In genomic region chr2:11945139-11946126, GRCh38 we compare ENCODE assay signal across 9 cellular contexts.
DNase-seq lines count a peak whose midpoint lies in the region; ATAC-seq and TF ChIP-seq lines count a peak whose summit lies in the region.
"Had no signal": no experiment of that assay in that cellular context is flagged by ENCODE, and none has a peak within 500 bp of the region (broad histone marks: within the 10 kb centered on the region; RNA-seq: fewer than 3 reads in every experiment).

No MANE protein-coding gene starts in this region.

- H3K36me3 ChIP-seq in DND-41 (ENCODE audit: insufficient read depth, low read length) (no peaks in the 10 kb centered on the region), testis (ENCODE audit: low read depth, missing control alignments) (no peaks in the 10 kb centered on the region), esophagus squamous epithelium (no peaks in the 10 kb centered on the region)
- H3K36me3 ChIP-seq: cardiac muscle cell had no signal

- peaks cover 19% of the 10 kb centered on the region for H3K4me1 Mint-ChIP-seq in activated naive CD4-positive, alpha-beta T cell treated with anti-CD3 and anti-CD28 coated beads, Interleukin-2, amount 10 ng/mL, durations not matched to agents 7 days and 5 days

- H3K9me3 Mint-ChIP-seq in activated naive CD4-positive, alpha-beta T cell treated with anti-CD3 and anti-CD28 coated beads, Interleukin-2, amount 10 ng/mL, durations not matched to agents 7 days and 5 days: peaks cover 1% of the 10 kb centered on the region

- H3K27me3 Mint-ChIP-seq in activated naive CD4-positive, alpha-beta T cell treated with anti-CD3 and anti-CD28 coated beads, Interleukin-2, amount 10 ng/mL, durations not matched to agents 7 days and 5 days: peaks cover 10% of the 10 kb centered on the region

- intact Hi-C loops in testis (cut with DNase I; ENCODE audit: low total_unique reads) (no loop called here), esophagus squamous epithelium (cut with DNase I) (no loop called here)

- H3K27ac Mint-ChIP-seq in activated naive CD4-positive, alpha-beta T cell treated with anti-CD3 and anti-CD28 coated beads, Interleukin-2, amount 10 ng/mL, durations not matched to agents 7 days and 5 days: peak overlapping the region; percentile 93

- TF ChIP-seq POLR2A in testis (IDR thresholded peaks at IDR 0.05) (no peak), esophagus squamous epithelium (IDR thresholded peaks at IDR 0.05) (no peak)

- peak; percentile 62; the same call in 2 of the 3 replicates for ATAC-seq in DND-41 (ENCODE audit: insufficient read depth, low read depth)
- peak; percentile 91 for ATAC-seq in GM19455 (IDR thresholded peaks at IDR 0.05; ENCODE audit: unreplicated experiment)
- ATAC-seq in HG03342 (IDR thresholded peaks at IDR 0.05; ENCODE audit: unreplicated experiment): peak; percentile 96

- H2AFZ ChIP-seq in DND-41 (ENCODE audit: low read depth, low read length): 0 out of 2 replicates have a peak overlapping the region, but pooled peaks have one; percentile 1

- no peak overlapping the region for H3K4me3 ChIP-seq in DND-41 (ENCODE audit: low read depth in 1 of 2, low read length in 2 of 2)
- no peak overlapping the region for H3K4me3 ChIP-seq in testis
- no peak overlapping the region for H3K4me3 ChIP-seq in esophagus squamous epithelium
- H3K4me3 ChIP-seq: cardiac muscle cell had no signal

- H4K20me1 ChIP-seq in DND-41 (ENCODE audit: insufficient read depth, low read length): no peaks in the 10 kb centered on the region

- H3K4me3 Mint-ChIP-seq in activated naive CD4-positive, alpha-beta T cell treated with anti-CD3 and anti-CD28 coated beads, Interleukin-2, amount 10 ng/mL, durations not matched to agents 7 days and 5 days: peak overlapping the region; percentile 51

- H3K79me2 ChIP-seq in DND-41 (ENCODE audit: insufficient read depth, low read length): no peaks in the 10 kb centered on the region

- no peak for TF ChIP-seq CTCF in DND-41 (IDR thresholded peaks at IDR 0.05; ENCODE audit: borderline replicate concordance, extremely low read depth, low read length, poor library complexity, severe bottlenecking)
- no peak for TF ChIP-seq CTCF in testis (IDR thresholded peaks at IDR 0.05)
- no peak for TF ChIP-seq CTCF in esophagus squamous epithelium (IDR thresholded peaks at IDR 0.05)

- no peak overlapping the region for H3K4me2 ChIP-seq in DND-41 (ENCODE audit: insufficient read depth, low read length)

- H3K4me1 ChIP-seq in DND-41 (ENCODE audit: insufficient read depth, low read length) (peaks cover 9% of the 10 kb centered on the region), testis (no peaks in the 10 kb centered on the region), esophagus squamous epithelium (no peaks in the 10 kb centered on the region)

- H3K9me3 ChIP-seq in DND-41 (ENCODE audit: insufficient read depth, low read length, severe bottlenecking) (no peaks in the 10 kb centered on the region), testis (no peaks in the 10 kb centered on the region), esophagus squamous epithelium (no peaks in the 10 kb centered on the region)

- no peaks in the 10 kb centered on the region for H3K27me3 ChIP-seq in DND-41 (ENCODE audit: insufficient read depth, low read length, poor library complexity)
- H3K27me3 ChIP-seq in testis: no peaks in the 10 kb centered on the region
- no peaks in the 10 kb centered on the region for H3K27me3 ChIP-seq in esophagus squamous epithelium
- H3K27me3 ChIP-seq: cardiac muscle cell had no signal

- H3K27ac ChIP-seq in DND-41 (ENCODE audit: low read length): no peak overlapping the region
- no peak overlapping the region for H3K27ac ChIP-seq in testis
- no peak overlapping the region for H3K27ac ChIP-seq in esophagus squamous epithelium
- H3K27ac ChIP-seq: cardiac muscle cell had no signal

- 68 to 86% methylated on average over 5 of the region's 5 CpGs for WGBS in testis, 2 donors
- 45% methylated on average over 5 of the region's 5 CpGs for WGBS in esophagus squamous epithelium, 2 donors

- H3K9ac ChIP-seq in DND-41 (ENCODE audit: low read depth, low read length): no peak overlapping the region

- CTCF ChIA-PET in activated naive CD4-positive, alpha-beta T cell treated with anti-CD3 and anti-CD28 coated beads, Interleukin-2, amount 10 ng/mL, durations not matched to agents 7 days and 5 days (lab: Charles Lee): no interaction called here

- peaks cover 6% of the 10 kb centered on the region for H3K36me3 Mint-ChIP-seq in activated naive CD4-positive, alpha-beta T cell treated with anti-CD3 and anti-CD28 coated beads, Interleukin-2, amount 10 ng/mL, durations not matched to agents 7 days and 5 days

- DNase-seq in DND-41 (no peak), testis (no peak), esophagus squamous epithelium (lab: John Stamatoyannopoulos, UW) (no peak), activated gamma-delta T cell (lab: John Stamatoyannopoulos, UW) (no peak), NCI-H2081 (lab: John Stamatoyannopoulos, UW) (no peak)
- DNase-seq in activated naive CD4-positive, alpha-beta T cell treated with anti-CD3 and anti-CD28 coated beads, Interleukin-2, amount 10 ng/mL, durations not matched to agents 7 days and 5 days: peak; percentile 39
